In genomic region chr7:131335639-131336400, GRCh38 we compare ENCODE assay signal across 24 cellular contexts.
"Had no signal": no experiment of that assay in that cellular context is flagged by ENCODE, and none has a peak within 500 bp of the region (broad histone marks: within the 10 kb centered on the region; RNA-seq: fewer than 3 reads in every experiment).

No MANE protein-coding gene starts in this region.

- ATAC-seq: activated CD4-positive, alpha-beta T cell treated with anti-CD3 and anti-CD28 coated beads for 36 hours; body of pancreas; foreskin keratinocyte; left lobe of liver; lower lobe of right lung; mucosa of descending colon; right lobe of liver; stimulated activated memory B cell treated with anti-CD40 and anti-IgM and Interleukin-4, amounts not matched to agents 10 μg/mL and 1 μg/mL and 100 μg/mL, for 72 hours had no signal

- DNase-seq: activated B cell treated with CpG ODN at 0.5 μM for 24 hours; activated CD4-positive, alpha-beta T cell treated with anti-CD3 and anti-CD28 coated beads for 36 hours; activated CD4-positive, alpha-beta T cell treated with anti-CD3 and anti-CD28 coated beads, Interleukin-2, amount 50 U/mL, for 4 hours; activated CD8-positive, alpha-beta memory T cell treated with anti-CD3 and anti-CD28 coated beads for 24 hours; activated CD8-positive, alpha-beta memory T cell treated with anti-CD3 and anti-CD28 coated beads, Interleukin-2, amount 50 U/mL, for 4 hours; activated effector memory CD4-positive, alpha-beta T cell treated with Interleukin-2 at 50 U/mL for 16 hours; activated naive CD4-positive, alpha-beta T cell treated with anti-CD3 and anti-CD28 coated beads for 36 hours; activated T-cell treated with anti-CD3 and anti-CD28 coated beads, Interleukin-2, amount 50 U/mL, for 4 hours; body of pancreas; effector CD4-positive, alpha-beta T cell; foreskin keratinocyte; lower lobe of right lung; mesendoderm; mucosa of descending colon; occipital lobe; right lobe of liver; stimulated activated CD4-positive, alpha-beta T cell treated with anti-CD3 and anti-CD28 coated beads, Interleukin-1b, Interleukin-23, amount 100 ng/mL, for 48 hours; stomach; transverse colon had no signal

- H3K27ac Mint-ChIP-seq: activated B cell treated with CpG ODN at 0.5 μM for 24 hours; activated CD4-positive, alpha-beta T cell treated with anti-CD3 and anti-CD28 coated beads for 36 hours; activated naive CD4-positive, alpha-beta T cell treated with anti-CD3 and anti-CD28 coated beads for 36 hours; dendritic cell treated with granulocyte-macrophage colony-stimulating factor and Interleukin-4, amounts not matched to agents 40 ng/mL and 50 ng/mL, for 4 days; stimulated activated memory B cell treated with anti-CD40 and anti-IgM and Interleukin-4, amounts not matched to agents 10 μg/mL and 1 μg/mL and 100 μg/mL, for 72 hours had no signal

- FAIRE-seq: urothelium cell line had no signal

- H3K27me3 Mint-ChIP-seq: activated B cell treated with CpG ODN at 0.5 μM for 24 hours; activated CD4-positive, alpha-beta T cell treated with anti-CD3 and anti-CD28 coated beads for 36 hours; dendritic cell treated with granulocyte-macrophage colony-stimulating factor and Interleukin-4, amounts not matched to agents 40 ng/mL and 50 ng/mL, for 4 days; stimulated activated memory B cell treated with anti-CD40 and anti-IgM and Interleukin-4, amounts not matched to agents 10 μg/mL and 1 μg/mL and 100 μg/mL, for 72 hours had no signal

- H3K4me3 Mint-ChIP-seq: activated B cell treated with CpG ODN at 0.5 μM for 24 hours; activated CD4-positive, alpha-beta T cell treated with anti-CD3 and anti-CD28 coated beads for 36 hours; activated naive CD4-positive, alpha-beta T cell treated with anti-CD3 and anti-CD28 coated beads for 36 hours; activated T-cell treated with anti-CD3 and anti-CD28 coated beads, Interleukin-2, amount 50 U/mL, for 4 hours; dendritic cell treated with granulocyte-macrophage colony-stimulating factor and Interleukin-4, amounts not matched to agents 40 ng/mL and 50 ng/mL, for 4 days; neural crest cell; stimulated activated memory B cell treated with anti-CD40 and anti-IgM and Interleukin-4, amounts not matched to agents 10 μg/mL and 1 μg/mL and 100 μg/mL, for 72 hours had no signal
